In genomic region chr2:227788556-227788955, GRCh38 we compare ENCODE assay signal across 24 cellular contexts. TPM values are rescaled to one million over a fixed set of nuclear protein-coding genes. Genes with fewer than 3 reads are reported as not detected.
DNase-seq lines count a peak whose midpoint lies in the region; ATAC-seq, FAIRE-seq and TF ChIP-seq lines count a peak whose summit lies in the region.
"Had no signal": no experiment of that assay in that cellular context is flagged by ENCODE, and none has a peak within 500 bp of the region (broad histone marks: within the 10 kb centered on the region; RNA-seq: fewer than 3 reads in every experiment).

No MANE protein-coding gene starts in this region.

- peak; percentile 43 for FAIRE-seq in H54 (lab: Jason Lieb, UNC)
- FAIRE-seq in RCC 7860 (lab: Jason Lieb, UNC) = no peak

- no peak for TF ChIP-seq POLR2A in H54 (IDR thresholded peaks at IDR 0.05; ENCODE audit: low read depth, low read length)

- DNase-seq in H54 (ENCODE audit: insufficient read length, low spot score) (no peak), RCC 7860 (ENCODE audit: low spot score) (peak; percentile 47), epithelial cell of prostate (ENCODE audit: low read depth, low spot score) (peak; percentile 73), omental fat pad (ENCODE audit: low spot score) (no peak), superior temporal gyrus (ENCODE audit: extremely low spot score) (no peak), NK-92 (lab: John Stamatoyannopoulos, UW; ENCODE audit: unreplicated experiment) (no peak)
- DNase-seq: activated CD4-positive, alpha-beta T cell treated with anti-CD3 and anti-CD28 coated beads for 48 hours; activated CD8-positive, alpha-beta memory T cell treated with anti-CD3 and anti-CD28 coated beads, Interleukin-2, amount 10 ng/mL, durations not matched to agents 7 days and 5 days; activated naive CD8-positive, alpha-beta T cell treated with anti-CD3 and anti-CD28 coated beads, Interleukin-2, amount 50 U/mL, for 24 hours; AML-193; brain microvascular endothelial cell; colonic mucosa; DMS53; foreskin fibroblast; NCI-H1105 treated with DMSO at 0.1 percent for 48 hours; NCI-H2081; NCI-H82; SJCRH30 had no signal

- peak overlapping the region; percentile 62 for H3K27ac ChIP-seq in epithelial cell of prostate
- H3K27ac ChIP-seq: brain microvascular endothelial cell, colonic mucosa, hepatocyte, neural progenitor cell, SJCRH30 had no signal

- ATAC-seq in omental fat pad (ENCODE audit: low FRiP score) = peak; percentile 47
- no peak for ATAC-seq in HG03354 (IDR thresholded peaks at IDR 0.05; ENCODE audit: poor library complexity, severe bottlenecking, unreplicated experiment)
- ATAC-seq: activated CD8-positive, alpha-beta memory T cell treated with anti-CD3 and anti-CD28 coated beads, Interleukin-2, amount 10 ng/mL, durations not matched to agents 7 days and 5 days; activated naive CD8-positive, alpha-beta T cell treated with anti-CD3 and anti-CD28 coated beads, Interleukin-2, amount 50 U/mL, for 24 hours had no signal

- TF ChIP-seq CTCF in omental fat pad (IDR thresholded peaks at IDR 0.05) = no peak

RNA-seq across cellular contexts. Expression of gene CCL20, which starts 25.1 kb away (rescaled TPM):
- 10 to 100 TPM in 1 of 4 donors, 1 to 10 TPM in 1, not detected in 2; 3.4 to 19.2 TPM for total RNA-seq in omental fat pad
- total RNA-seq: posterior vena cava, temporal lobe had no signal

RNA-seq across cellular contexts. Expression of gene SCYGR8, which starts 42.9 kb away (rescaled TPM):
- not detected for total RNA-seq in omental fat pad
- total RNA-seq: activated CD8-positive, alpha-beta memory T cell treated with anti-CD3 and anti-CD28 coated beads, Interleukin-2, amount 10 ng/mL, durations not matched to agents 7 days and 5 days; activated T-helper 2 cell treated with anti-CD3 and anti-CD28 coated beads, Interferon-gamma antibody, Interleukin-2, Interleukin-4, amounts not matched to agents 10 μg/mL and 5 μg/mL and 100 μg/mL, durations not matched to agents 14 hours and 24 hours and 36 hours; colonic mucosa; hepatocyte; posterior vena cava; SJCRH30; temporal lobe had no signal

Comparison
In these comparisons a context has a peak if more than half of its experiments do, and no peak if none do; other contexts are left out.
1. DNase-seq: peak in RCC 7860 (single experiment) and epithelial cell of prostate (single experiment); none in H54 (single experiment), omental fat pad (single experiment), superior temporal gyrus (single experiment) and NK-92 (single experiment).